9 cellular contexts compared by ENCODE assay signal in genomic region chr11:112481431-112481830, GRCh38.
"Had no signal": no experiment of that assay in that cellular context is flagged by ENCODE, and none has a peak within 500 bp of the region (broad histone marks: within the 10 kb centered on the region; RNA-seq: fewer than 3 reads in every experiment).

No MANE protein-coding gene starts in this region.

- H3K36me3 ChIP-seq: HAP-1 had no signal

- H3K9me3 Mint-ChIP-seq: HFFc6 had no signal

- H2AFZ ChIP-seq: GM23248 had no signal

- H3K9me3 ChIP-seq: HAP-1 had no signal

- H3K27ac Mint-ChIP-seq: HFFc6 had no signal

- H3K9ac ChIP-seq: GM23248 had no signal

- H3K27ac ChIP-seq: GM23248, HL-60 had no signal

- H3K4me3 ChIP-seq: GM23248, HAP-1 had no signal

- ATAC-seq: HCT116 had no signal

- H3K4me3 Mint-ChIP-seq: HFFc6, IgD-negative memory B cell had no signal

- H3K36me3 Mint-ChIP-seq: IgD-negative memory B cell had no signal

- DNase-seq: GM23248, GOT3, H7, HFFc6, KG1 had no signal

- H3K4me1 ChIP-seq: HAP-1 had no signal
